ENCODE assay signal across 16 cellular contexts in genomic region chr1:227738820-227739219, GRCh38. TPM values are rescaled to one million over a fixed set of nuclear protein-coding genes. Genes with fewer than 3 reads are reported as not detected.
DNase-seq lines count a peak whose midpoint lies in the region; ATAC-seq and TF ChIP-seq lines count a peak whose summit lies in the region.
"Had no signal": no experiment of that assay in that cellular context is flagged by ENCODE, and none has a peak within 500 bp of the region (broad histone marks: within the 10 kb centered on the region; RNA-seq: fewer than 3 reads in every experiment).

No MANE protein-coding gene starts in this region.

- no peaks in the 10 kb centered on the region for H3K27me3 Mint-ChIP-seq in endodermal cell (ENCODE audit: insufficient read depth)
- H3K27me3 Mint-ChIP-seq: CD4-positive, CD25-positive, alpha-beta regulatory T cell had no signal

- H2AK5ac ChIP-seq in trophoblast cell (ENCODE audit: low read length) = no peak overlapping the region

- H2BK120ac ChIP-seq in trophoblast cell (ENCODE audit: insufficient read depth, low read length, poor library complexity) = no peak overlapping the region

- H3K4ac ChIP-seq in trophoblast cell (ENCODE audit: low read depth, low read length) = no peak overlapping the region

- H3K4me3 ChIP-seq in endodermal cell (ENCODE audit: low read length) (no peak overlapping the region), trophoblast cell (ENCODE audit: low read depth, low read length) (no peak overlapping the region), transverse colon (no peak overlapping the region)
- H3K4me3 ChIP-seq: HAP-1 had no signal

- H3K9me3 ChIP-seq in endodermal cell (ENCODE audit: control insufficient read depth, low read length) = no peaks in the 10 kb centered on the region
- H3K9me3 ChIP-seq in trophoblast cell (ENCODE audit: insufficient read depth, low read depth, low read length) = peaks cover 6% of the 10 kb centered on the region
- H3K9me3 ChIP-seq in transverse colon = no peaks in the 10 kb centered on the region
- H3K9me3 ChIP-seq: Caco-2, HAP-1 had no signal

- H2BK12ac ChIP-seq in trophoblast cell (ENCODE audit: low read length) = no peak overlapping the region

- H3K79me1 ChIP-seq in trophoblast cell (ENCODE audit: low read length) = peaks cover 11% of the 10 kb centered on the region

- no peak overlapping the region for H3K4me2 ChIP-seq in trophoblast cell (ENCODE audit: low read length)

- no peak overlapping the region for H2AFZ ChIP-seq in trophoblast cell (ENCODE audit: insufficient read depth, low read length, poor library complexity)

- no peak overlapping the region for H3K27ac Mint-ChIP-seq in endodermal cell
- H3K27ac Mint-ChIP-seq: CD4-positive, CD25-positive, alpha-beta regulatory T cell; CD8-positive, alpha-beta T cell; HFFc6 had no signal

- H3K9ac ChIP-seq in endodermal cell (ENCODE audit: extremely low read depth, low read length, poor library complexity, severe bottlenecking) (no peak overlapping the region), trophoblast cell (ENCODE audit: low read length) (no peak overlapping the region)

- H3K27me3 ChIP-seq in endodermal cell (ENCODE audit: control insufficient read depth, insufficient read depth, low read length, poor library complexity, severe bottlenecking) (no peaks in the 10 kb centered on the region), trophoblast cell (ENCODE audit: insufficient read depth, low read length) (no peaks in the 10 kb centered on the region), transverse colon (no peaks in the 10 kb centered on the region)

- H4K12ac ChIP-seq in trophoblast cell (ENCODE audit: low read depth, low read length) = no peak overlapping the region

- H3K4me1 Mint-ChIP-seq in endodermal cell = peaks cover 2% of the 10 kb centered on the region

- TF ChIP-seq EP300 in transverse colon (IDR thresholded peaks at IDR 0.05; ENCODE audit: low read depth) = no peak

- H3K79me2 ChIP-seq in trophoblast cell (ENCODE audit: control insufficient read depth, insufficient read depth, low read length, poor library complexity) = peaks cover 14% of the 10 kb centered on the region

- WGBS in endodermal cell (ENCODE audit: insufficient coverage in 1 of 2, insufficient read length in 1 of 2), 2 experiments = 79 to 93% methylated on average over 3 to 9 of the region's 9 CpGs
- no CpG with 5 or more reads among the region's 9 CpGs for WGBS in trophoblast cell (ENCODE audit: extremely low coverage, insufficient coverage, insufficient read length)
- 90 to 92% methylated on average over 2 to 9 of the region's 9 CpGs for WGBS in transverse colon (ENCODE audit: low coverage in 1 of 2), 2 donors

- ATAC-seq in left cardiac atrium = no peak
- ATAC-seq: CD8-positive, alpha-beta T cell had no signal

- DNase-seq in cardiac septum (ENCODE audit: low spot score) (peak; percentile 56), left cardiac atrium (no peak), endodermal cell (peak; percentile 21), trophoblast cell (no peak), transverse colon (no peak), NCI-H128 (lab: John Stamatoyannopoulos, UW; ENCODE audit: unreplicated experiment) (no peak), iPS-NIHi11 (ENCODE audit: low spot score) (no peak)
- DNase-seq: Caco-2; CD4-positive, CD25-positive, alpha-beta regulatory T cell; CD8-positive, alpha-beta T cell; DMS153; DND-41; GOT3; HFFc6 had no signal

- no peak overlapping the region for H3K23ac ChIP-seq in trophoblast cell (ENCODE audit: low read length)

- in situ Hi-C loops in transverse colon (cut with MboI; ENCODE audit: low pct_ligation_motif_present in 1 of 4, low pct_unique_long_range_greater_than_20kb in 1 of 4, low sequenced_read_pairs in 3 of 4) = no loop called here

- no peak overlapping the region for H3K14ac ChIP-seq in trophoblast cell (ENCODE audit: low read length)

- no peak overlapping the region for H3K4me3 Mint-ChIP-seq in endodermal cell
- H3K4me3 Mint-ChIP-seq: CD8-positive, alpha-beta T cell; HFFc6 had no signal

- no peak for TF ChIP-seq POLR2A in transverse colon (IDR thresholded peaks at IDR 0.05)

- H3K4me1 ChIP-seq in endodermal cell (ENCODE audit: control insufficient read depth, insufficient read depth, low read length) (no peaks in the 10 kb centered on the region), trophoblast cell (ENCODE audit: control insufficient read depth in 1 of 2, insufficient read depth in 2 of 2, low read length in 2 of 2) (peaks cover 11 to 13% of the 10 kb centered on the region in 2 experiments), transverse colon (peaks cover 6 to 21% (median 16%) of the 10 kb centered on the region in 4 donors)
- H3K4me1 ChIP-seq: Caco-2, HAP-1 had no signal

- H4K91ac ChIP-seq in trophoblast cell (ENCODE audit: low read depth, low read length) = no peak overlapping the region

- intact Hi-C loops in cardiac septum (cut with DNase I) (loop anchor here (5.0 kb wide), 2 partner anchors 48 to 343 kb away; partner anchors contain the start of gene ARF1), left cardiac atrium (cut with DNase I) (no loop called here), transverse colon (cut with DNase I; ENCODE audit: low total_unique reads) (no loop called here)

- H4K8ac ChIP-seq in trophoblast cell (ENCODE audit: low read depth, low read length) = no peak overlapping the region

- H3K27ac ChIP-seq in endodermal cell (ENCODE audit: low read depth, low read length) (no peak overlapping the region), trophoblast cell (ENCODE audit: low read depth, low read length) (no peak overlapping the region), transverse colon (no peak overlapping the region)
- H3K27ac ChIP-seq: C4-2B had no signal

- H3K36me3 Mint-ChIP-seq in endodermal cell (ENCODE audit: low read depth) = peaks cover 13% of the 10 kb centered on the region
- H3K36me3 Mint-ChIP-seq: CD4-positive, CD25-positive, alpha-beta regulatory T cell had no signal

- H3K18ac ChIP-seq in trophoblast cell (ENCODE audit: low read length) = peak overlapping the region; percentile 24

- H3K9me3 Mint-ChIP-seq in endodermal cell = no peaks in the 10 kb centered on the region
- H3K9me3 Mint-ChIP-seq: CD4-positive, CD25-positive, alpha-beta regulatory T cell; CD8-positive, alpha-beta T cell; HFFc6 had no signal

- TF ChIP-seq CTCF in endodermal cell (conservative IDR thresholded peaks at IDR 0.05) (no peak), transverse colon (IDR thresholded peaks at IDR 0.05) (no peak)

- H2BK5ac ChIP-seq in trophoblast cell (ENCODE audit: low read depth, low read length, poor library complexity) = no peak overlapping the region

- no peaks in the 10 kb centered on the region for H3K36me3 ChIP-seq in endodermal cell (ENCODE audit: control insufficient read depth, insufficient read depth, low read length)
- H3K36me3 ChIP-seq in trophoblast cell (ENCODE audit: control insufficient read depth in 1 of 2, insufficient read depth in 2 of 2, low read length in 2 of 2) = peaks cover 9 to 11% of the 10 kb centered on the region in 2 experiments
- H3K36me3 ChIP-seq in transverse colon = no peaks in the 10 kb centered on the region

RNA-seq across cellular contexts. Expression of gene SNAP47, which starts 3.6 kb away (rescaled TPM):
- total RNA-seq in cardiac septum (44.0 TPM), left cardiac atrium (10 to 100 TPM; 37.9 to 38.5 TPM), endodermal cell (10 to 100 TPM; 42.5 to 46.6 TPM), transverse colon (10 to 100 TPM; 24.1 to 49.0 (median 38.4) TPM)
- polyA plus RNA-seq in endodermal cell (2013, experiment 1 of 2) = 41.3 TPM
- 37.0 TPM for polyA plus RNA-seq in endodermal cell (2013, experiment 2 of 2)
- polyA plus RNA-seq in trophoblast cell (2013) = 21.0 and 21.1 TPM in 2 replicates

RNA-seq across cellular contexts. Expression of gene JMJD4, which starts 3.7 kb away (rescaled TPM):
- 10.7 TPM for total RNA-seq in cardiac septum
- 10 to 100 TPM in 1 of 2 donors, 1 to 10 TPM in 1; 9.7 to 14.1 TPM for total RNA-seq in left cardiac atrium
- total RNA-seq in endodermal cell = 10 to 100 TPM; 19.4 to 21.8 TPM
- polyA plus RNA-seq in endodermal cell (2013, experiment 1 of 2) = 14.3 TPM
- polyA plus RNA-seq in endodermal cell (2013, experiment 2 of 2) = 13.4 TPM
- polyA plus RNA-seq in trophoblast cell (2013) = 8.1 and 8.8 TPM in 2 replicates
- 10 to 100 TPM in 3 of 4 donors, 1 to 10 TPM in 1; 6.8 to 52.7 (median 19.8) TPM for total RNA-seq in transverse colon

Comparison
In these comparisons a context has a peak if more than half of its experiments do, and no peak if none do; other contexts are left out.
1. DNase-seq: peak in cardiac septum (single experiment) and endodermal cell (single experiment); none in left cardiac atrium (single experiment), trophoblast cell (0 of 2), transverse colon (single experiment), NCI-H128 (single experiment) and iPS-NIHi11 (single experiment).